ENCODE assay signal across 2 cellular contexts in the genomic region with DNA sequence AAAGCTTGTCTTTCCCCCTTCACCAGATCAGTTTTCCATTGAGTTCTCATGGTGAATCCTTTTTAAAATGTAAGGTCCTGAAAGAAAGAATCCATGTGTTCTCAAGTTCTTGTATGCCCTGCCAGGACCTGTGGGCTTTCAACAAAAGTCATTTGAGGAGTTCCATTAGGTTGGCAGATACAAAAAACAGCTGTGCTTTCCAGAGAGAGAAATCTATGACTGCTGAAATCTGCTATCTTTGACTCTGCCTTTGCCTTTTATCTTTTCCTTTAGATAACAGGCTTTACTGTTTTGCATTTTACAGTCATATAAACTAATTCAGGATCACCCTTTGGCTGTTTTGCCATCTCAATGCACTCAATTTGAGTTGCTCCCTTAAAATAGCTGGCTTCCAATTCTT.
TF ChIP-seq lines count a peak whose summit lies in the region.

No MANE protein-coding gene starts in this region.

TF ChIP-seq in SK-N-SH treated with all-trans-retinoic acid at 6 μM for 48 hours, 23 proteins besides CTCF, POLR2A, EP300 and RAD21:
- TF ChIP-seq TCF4 (CRISPR knock-in tag; IDR thresholded peaks at IDR 0.05; ENCODE audit: borderline replicate concordance) (peak; percentile 80), ESRRG (CRISPR knock-in tag; IDR thresholded peaks at IDR 0.05) (no peak)
- TF ChIP-seq, protein P1, sequence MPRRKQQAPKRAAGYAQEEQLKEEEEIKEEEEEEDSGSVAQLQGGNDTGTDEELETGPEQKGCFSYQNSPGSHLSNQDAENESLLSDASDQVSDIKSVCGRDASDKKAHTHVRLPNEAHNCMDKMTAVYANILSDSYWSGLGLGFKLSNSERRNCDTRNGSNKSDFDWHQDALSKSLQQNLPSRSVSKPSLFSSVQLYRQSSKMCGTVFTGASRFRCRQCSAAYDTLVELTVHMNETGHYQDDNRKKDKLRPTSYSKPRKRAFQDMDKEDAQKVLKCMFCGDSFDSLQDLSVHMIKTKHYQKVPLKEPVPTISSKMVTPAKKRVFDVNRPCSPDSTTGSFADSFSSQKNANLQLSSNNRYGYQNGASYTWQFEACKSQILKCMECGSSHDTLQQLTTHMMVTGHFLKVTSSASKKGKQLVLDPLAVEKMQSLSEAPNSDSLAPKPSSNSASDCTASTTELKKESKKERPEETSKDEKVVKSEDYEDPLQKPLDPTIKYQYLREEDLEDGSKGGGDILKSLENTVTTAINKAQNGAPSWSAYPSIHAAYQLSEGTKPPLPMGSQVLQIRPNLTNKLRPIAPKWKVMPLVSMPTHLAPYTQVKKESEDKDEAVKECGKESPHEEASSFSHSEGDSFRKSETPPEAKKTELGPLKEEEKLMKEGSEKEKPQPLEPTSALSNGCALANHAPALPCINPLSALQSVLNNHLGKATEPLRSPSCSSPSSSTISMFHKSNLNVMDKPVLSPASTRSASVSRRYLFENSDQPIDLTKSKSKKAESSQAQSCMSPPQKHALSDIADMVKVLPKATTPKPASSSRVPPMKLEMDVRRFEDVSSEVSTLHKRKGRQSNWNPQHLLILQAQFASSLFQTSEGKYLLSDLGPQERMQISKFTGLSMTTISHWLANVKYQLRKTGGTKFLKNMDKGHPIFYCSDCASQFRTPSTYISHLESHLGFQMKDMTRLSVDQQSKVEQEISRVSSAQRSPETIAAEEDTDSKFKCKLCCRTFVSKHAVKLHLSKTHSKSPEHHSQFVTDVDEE (CRISPR knock-in tag; IDR thresholded peaks at IDR 0.05) = peak; percentile 83

TF ChIP-seq in H1, 55 proteins besides CTCF, POLR2A, EP300 and RAD21:
- no peak for TF ChIP-seq SP1 (IDR thresholded peaks at IDR 0.05; ENCODE audit: low read depth, low read length)
